Comparison of ENCODE assay signal across 14 cellular contexts in the genomic region with DNA sequence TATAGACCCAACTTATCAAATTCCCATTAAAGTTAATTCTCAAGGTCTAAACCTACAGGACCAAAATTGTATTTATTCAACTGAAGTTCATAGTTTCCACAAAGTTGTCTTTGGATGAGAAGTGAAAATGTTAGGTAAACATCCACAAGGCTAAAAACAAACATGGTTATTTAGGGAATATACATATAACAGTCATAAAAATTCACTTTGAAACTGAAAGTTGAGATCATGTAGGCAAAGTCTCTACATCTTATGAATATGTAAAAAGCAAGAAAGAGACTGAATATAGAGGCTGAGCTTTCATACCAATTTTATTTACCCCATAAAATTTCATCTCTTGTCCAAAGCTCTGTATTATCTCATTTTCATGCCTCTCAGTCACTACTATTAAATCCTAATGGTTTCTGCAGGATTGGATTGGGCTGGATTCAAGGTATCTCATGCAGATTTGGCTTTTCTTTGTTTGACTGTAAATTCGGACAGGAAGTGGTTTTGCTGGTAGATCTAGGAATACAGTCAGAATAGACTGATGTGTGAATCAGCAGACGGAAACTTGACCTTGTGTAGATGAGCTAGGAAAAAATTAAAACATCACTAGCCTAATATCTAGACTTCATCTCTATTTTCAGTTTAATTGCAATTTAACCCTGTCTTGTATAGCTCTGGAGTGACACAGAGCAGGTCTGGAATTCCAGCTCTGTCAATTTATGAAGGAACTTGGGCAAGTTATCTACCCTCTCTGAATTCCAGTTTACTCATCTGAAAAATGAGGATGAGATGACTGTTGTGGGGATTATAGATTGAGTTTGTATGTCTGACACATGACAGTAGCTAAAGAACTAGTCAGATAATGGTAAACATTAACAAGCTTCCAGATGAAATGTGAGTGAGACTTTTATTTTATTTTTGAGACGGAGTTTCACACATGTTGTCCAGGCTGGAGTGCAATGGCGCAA. TPM values are rescaled to one million over a fixed set of nuclear protein-coding genes. Genes with fewer than 3 reads are reported as not detected.
DNase-seq lines count a peak whose midpoint lies in the region; ATAC-seq, FAIRE-seq and TF ChIP-seq lines count a peak whose summit lies in the region.
"Had no signal": no experiment of that assay in that cellular context is flagged by ENCODE, and none has a peak within 500 bp of the region (broad histone marks: within the 10 kb centered on the region; RNA-seq: fewer than 3 reads in every experiment).

No MANE protein-coding gene starts in this region.

- FAIRE-seq in keratinocyte (lab: Jason Lieb, UNC), result peak; percentile 49

- intact Hi-C loops in HCT116 (cut with micrococcal nuclease), result no loop called here
- intact Hi-C loops in IMR-90 (cut with micrococcal nuclease), result no loop called here
- intact Hi-C loops in Calu3 (cut with micrococcal nuclease; ENCODE audit: unreplicated experiment), result no loop called here

- H3K4me1 ChIP-seq in HCT116 (ENCODE audit: control insufficient read depth in 1 of 2, insufficient read depth in 2 of 2, low read length in 2 of 2) (no peaks in the 10 kb centered on the region), IMR-90 (ENCODE audit: control insufficient read depth, insufficient read depth, low read length) (no peaks in the 10 kb centered on the region), keratinocyte (ENCODE audit: control insufficient read depth, extremely low read depth, insufficient read depth, low read length) (peaks cover 7% of the 10 kb centered on the region)
- H3K4me1 ChIP-seq: left ventricle myocardium inferior, upper lobe of right lung had no signal

- TF ChIP-seq CTCF in HCT116 (IDR thresholded peaks at IDR 0.05 in 2 of 3, conservative IDR thresholded peaks at IDR 0.05 in 1 of 3; ENCODE audit: borderline replicate concordance in 1 of 3, insufficient read depth in 1 of 3, low read depth in 2 of 3, low read length in 2 of 3) (no peak), IMR-90 (conservative IDR thresholded peaks at IDR 0.05; ENCODE audit: low read depth, low read length) (no peak), keratinocyte (optimal IDR thresholded peaks at IDR 0.05 in 1 of 3, IDR thresholded peaks at IDR 0.05 in 1 of 3, conservative IDR thresholded peaks at IDR 0.05 in 1 of 3; ENCODE audit: extremely low read depth in 1 of 3, insufficient read depth in 2 of 3, low read length in 3 of 3) (no peak), Calu3 (IDR thresholded peaks at IDR 0.05; ENCODE audit: unreplicated experiment) (no peak)

- CTCF ChIA-PET in HCT116 (lab: Charles Lee) (no interaction called here), IMR-90 (lab: Yijun Ruan, JAX) (interaction anchor here (0.7 kb wide), 1 partner anchor 13 kb away, joined by 3 read pairs; no protein-coding TSS in a partner anchor), Calu3 (lab: Charles Lee) (interaction anchor here (0.5 kb wide), 1 partner anchor 28 kb away, joined by 3 read pairs; no protein-coding TSS in a partner anchor)

- no peak overlapping the region for H3K27ac ChIP-seq in HCT116 (ENCODE audit: low read depth, low read length)
- no peak overlapping the region for H3K27ac ChIP-seq in IMR-90 (ENCODE audit: insufficient read depth, low read length)
- H3K27ac ChIP-seq in keratinocyte (ENCODE audit: control insufficient read depth, insufficient read depth, low read length), result no peak overlapping the region
- H3K27ac ChIP-seq: left ventricle myocardium inferior, upper lobe of right lung had no signal

- no peak overlapping the region for H4K5ac ChIP-seq in IMR-90 (ENCODE audit: low read depth, low read length)

- RAD21 ChIA-PET in HCT116 (lab: Charles Lee; ENCODE audit: low non-redundant PET in 1 of 2, low total read pairs in 2 of 2, uncharacterized antibody in 2 of 2, unreplicated experiment in 2 of 2), result no interaction called here

- no peak overlapping the region for H3K4ac ChIP-seq in IMR-90 (ENCODE audit: low read depth, low read length)

- in situ Hi-C loops in IMR-90 (cut with MboI; ENCODE audit: low sequenced_read_pairs), result no loop called here

- no peaks in the 10 kb centered on the region for H3K36me3 Mint-ChIP-seq in activated T-cell treated with anti-CD3 and anti-CD28 coated beads, Interleukin-2, amount 50 U/mL, for 4 hours (ENCODE audit: insufficient read depth)
- no peaks in the 10 kb centered on the region for H3K36me3 Mint-ChIP-seq in activated naive CD8-positive, alpha-beta T cell treated with anti-CD3 and anti-CD28 coated beads for 36 hours
- no peaks in the 10 kb centered on the region for H3K36me3 Mint-ChIP-seq in Calu3 (ENCODE audit: insufficient read depth, unreplicated experiment)

- H3K9me3 ChIP-seq in HCT116 (ENCODE audit: control insufficient read depth in 1 of 2, insufficient read depth in 1 of 2, low read depth in 1 of 2, low read length in 2 of 2) (no peaks in the 10 kb centered on the region), IMR-90 (ENCODE audit: control insufficient read depth, insufficient read depth, low read length) (no peaks in the 10 kb centered on the region), keratinocyte (ENCODE audit: control insufficient read depth, low read depth, low read length) (no peaks in the 10 kb centered on the region)
- H3K9me3 ChIP-seq: upper lobe of right lung had no signal

- TF ChIP-seq RAD21 in HCT116 (IDR thresholded peaks at IDR 0.05; ENCODE audit: low read depth), result no peak
- TF ChIP-seq RAD21 in IMR-90 (IDR thresholded peaks at IDR 0.05; ENCODE audit: low read length), result no peak

- peaks cover 13% of the 10 kb centered on the region for H3K27me3 Mint-ChIP-seq in activated T-cell treated with anti-CD3 and anti-CD28 coated beads, Interleukin-2, amount 50 U/mL, for 4 hours (ENCODE audit: low read depth)
- peaks cover 28% of the 10 kb centered on the region for H3K27me3 Mint-ChIP-seq in activated naive CD8-positive, alpha-beta T cell treated with anti-CD3 and anti-CD28 coated beads for 36 hours
- H3K27me3 Mint-ChIP-seq in Calu3 (ENCODE audit: unreplicated experiment), result no peaks in the 10 kb centered on the region

- DNase-seq in HCT116 (ENCODE audit: low read depth, low spot score), result no peak
- peak; percentile 41 for DNase-seq in IMR-90
- DNase-seq in keratinocyte (ENCODE audit: low read depth, low spot score), result no peak
- DNase-seq in NCI-H2107 treated with DMSO at 0.1 percent for 48 hours (lab: John Stamatoyannopoulos, UW; ENCODE audit: unreplicated experiment), result no peak
- DNase-seq in activated T-cell treated with anti-CD3 and anti-CD28 coated beads, Interleukin-2, amount 50 U/mL, for 4 hours, result no peak
- DNase-seq in activated naive CD8-positive, alpha-beta T cell treated with anti-CD3 and anti-CD28 coated beads for 36 hours, result no peak
- DNase-seq in Calu3, result no peak
- DNase-seq: caudate nucleus, DMS 273 treated with DMSO at 0.1 percent for 48 hours, foreskin fibroblast, left ventricle myocardium inferior, NCI-H1092 treated with DMSO at 0.1 percent for 48 hours, upper lobe of right lung had no signal

- H4K8ac ChIP-seq in IMR-90 (ENCODE audit: low read depth in 2 of 2, low read length in 2 of 2), result no peak overlapping the region

- no peak overlapping the region for H3K14ac ChIP-seq in IMR-90 (replicated peaks; ENCODE audit: low read depth, low read length)

- H3K36me3 ChIP-seq in HCT116 (ENCODE audit: control insufficient read depth in 1 of 2, insufficient read depth in 2 of 2, low read length in 2 of 2) (no peaks in the 10 kb centered on the region), IMR-90 (ENCODE audit: control insufficient read depth, insufficient read depth, low read length) (no peaks in the 10 kb centered on the region), keratinocyte (ENCODE audit: control insufficient read depth in 2 of 2, extremely low read depth in 1 of 2, insufficient read depth in 2 of 2, low read length in 2 of 2) (no peaks in the 10 kb centered on the region)
- H3K36me3 ChIP-seq: left ventricle myocardium inferior, upper lobe of right lung had no signal

- no peak overlapping the region for H3K56ac ChIP-seq in IMR-90 (ENCODE audit: extremely low read depth, insufficient read depth, low read length)

- no peak overlapping the region for H2BK5ac ChIP-seq in IMR-90 (ENCODE audit: low read depth, low read length, poor library complexity, severe bottlenecking)

- H3K79me1 ChIP-seq in IMR-90 (ENCODE audit: low read depth in 1 of 2, low read length in 2 of 2), result no peaks in the 10 kb centered on the region

- no peak overlapping the region for H2AK9ac ChIP-seq in IMR-90 (replicated peaks; ENCODE audit: low read depth, low read length, poor library complexity)

- ATAC-seq in GM18511 (IDR thresholded peaks at IDR 0.05; ENCODE audit: unreplicated experiment), result peak; percentile 80
- no peak for ATAC-seq in HCT116
- no peak for ATAC-seq in IMR-90 (ENCODE audit: low read depth)
- no peak for ATAC-seq in activated T-cell treated with anti-CD3 and anti-CD28 coated beads, Interleukin-2, amount 50 U/mL, for 4 hours
- ATAC-seq: upper lobe of right lung had no signal

- H3K9me3 Mint-ChIP-seq in activated T-cell treated with anti-CD3 and anti-CD28 coated beads, Interleukin-2, amount 50 U/mL, for 4 hours, result no peaks in the 10 kb centered on the region
- H3K9me3 Mint-ChIP-seq in activated naive CD8-positive, alpha-beta T cell treated with anti-CD3 and anti-CD28 coated beads for 36 hours, result no peaks in the 10 kb centered on the region
- H3K9me3 Mint-ChIP-seq in Calu3 (ENCODE audit: low read depth, unreplicated experiment), result no peaks in the 10 kb centered on the region

- BruUV-seq in HCT116 (replicated peaks; lab: Mats Ljungman, UMichigan), result no TSS peak
- no TSS peak for BruUV-seq in IMR-90 (replicated peaks; lab: Mats Ljungman, UMichigan)
- BruUV-seq in Calu3 (replicated peaks; lab: Mats Ljungman, UMichigan), result no TSS peak

- no peak overlapping the region for H3K23ac ChIP-seq in IMR-90 (ENCODE audit: low read depth, low read length)

- H3K27me3 ChIP-seq in HCT116 (ENCODE audit: insufficient read depth, low read length) (no peaks in the 10 kb centered on the region), IMR-90 (ENCODE audit: control insufficient read depth, insufficient read depth, low read length) (no peaks in the 10 kb centered on the region; the same call in 1 of the 2 replicates), keratinocyte (ENCODE audit: control insufficient read depth, extremely low read depth, insufficient read depth, low read length) (no peaks in the 10 kb centered on the region)
- H3K27me3 ChIP-seq: upper lobe of right lung had no signal

- H3K4me2 ChIP-seq in HCT116 (ENCODE audit: low read length) (no peak overlapping the region), IMR-90 (ENCODE audit: low read depth, low read length) (no peak overlapping the region), keratinocyte (ENCODE audit: control insufficient read depth, extremely low read depth, insufficient read depth, low read depth, low read length) (no peak overlapping the region)

- no peak overlapping the region for H3K18ac ChIP-seq in IMR-90 (ENCODE audit: low read depth, low read length)

- no peaks in the 10 kb centered on the region for H3K9me1 ChIP-seq in IMR-90 (ENCODE audit: insufficient read depth, low read length)
- H3K9me1 ChIP-seq in keratinocyte (ENCODE audit: control insufficient read depth, extremely low read depth, insufficient read depth, low read length), result no peaks in the 10 kb centered on the region

- no peak overlapping the region for H2BK15ac ChIP-seq in IMR-90 (ENCODE audit: low read depth, low read length)

- H3K4me1 Mint-ChIP-seq in activated T-cell treated with anti-CD3 and anti-CD28 coated beads, Interleukin-2, amount 50 U/mL, for 4 hours (ENCODE audit: low read depth), result peaks cover 3% of the 10 kb centered on the region
- peaks cover 5% of the 10 kb centered on the region for H3K4me1 Mint-ChIP-seq in activated naive CD8-positive, alpha-beta T cell treated with anti-CD3 and anti-CD28 coated beads for 36 hours
- H3K4me1 Mint-ChIP-seq in Calu3 (ENCODE audit: low read depth, unreplicated experiment), result no peaks in the 10 kb centered on the region

- no peak overlapping the region for H2BK20ac ChIP-seq in IMR-90 (ENCODE audit: low read depth, low read length)

- H3K4me3 ChIP-seq in HCT116 (replicated peaks in 1 of 2; ENCODE audit: low read depth in 1 of 2, low read length in 2 of 2) (no peak overlapping the region), IMR-90 (ENCODE audit: insufficient read depth, low read depth, low read length) (no peak overlapping the region), keratinocyte (ENCODE audit: control insufficient read depth in 2 of 3, extremely low read depth in 1 of 3, insufficient read depth in 2 of 3, low read depth in 1 of 3, low read length in 3 of 3) (no peak overlapping the region)
- H3K4me3 ChIP-seq: left ventricle myocardium inferior, upper lobe of right lung had no signal

- no peak overlapping the region for H2AK5ac ChIP-seq in IMR-90 (ENCODE audit: low read depth, low read length)

- H2BK120ac ChIP-seq in IMR-90 (ENCODE audit: low read depth, low read length), result no peak overlapping the region

- dilution Hi-C loops in IMR-90 (cut with HindIII; ENCODE audit: low sequenced_read_pairs, unreplicated experiment), result no loop called here
- dilution Hi-C loops in keratinocyte (cut with MboI; ENCODE audit: extremely low pct_ligation_motif_present, low sequenced_read_pairs), result no loop called here

- H3K27ac Mint-ChIP-seq in activated naive CD8-positive, alpha-beta T cell treated with anti-CD3 and anti-CD28 coated beads for 36 hours, result no peak overlapping the region
- no peak overlapping the region for H3K27ac Mint-ChIP-seq in Calu3 (ENCODE audit: unreplicated experiment)

- H4K20me1 ChIP-seq in HCT116 (ENCODE audit: insufficient read depth) (no peaks in the 10 kb centered on the region), IMR-90 (ENCODE audit: insufficient read depth, low read length) (no peaks in the 10 kb centered on the region), keratinocyte (ENCODE audit: control insufficient read depth, extremely low read depth, insufficient read depth, low read length) (no peaks in the 10 kb centered on the region)

- H3K79me2 ChIP-seq in HCT116 (ENCODE audit: insufficient read depth, low read length) (no peaks in the 10 kb centered on the region), keratinocyte (ENCODE audit: control insufficient read depth, insufficient read depth, low read length) (no peaks in the 10 kb centered on the region)

- POLR2A ChIA-PET in HCT116 (lab: Charles Lee) (no interaction called here), IMR-90 (lab: Charles Lee; ENCODE audit: unreplicated experiment) (no interaction called here)

- WGBS in IMR-90 (ENCODE audit: extremely low coverage in 2 of 2, insufficient read length in 1 of 2), 2 experiments, result no CpG with 5 or more reads among the region's 4 CpGs

- no peak overlapping the region for H4K91ac ChIP-seq in IMR-90 (ENCODE audit: insufficient read depth, low read depth, low read length)

- TF ChIP-seq POLR2A in HCT116 (IDR thresholded peaks at IDR 0.05; ENCODE audit: borderline replicate concordance, extremely low read depth, insufficient read depth, insufficient read length) (no peak), IMR-90 (IDR thresholded peaks at IDR 0.05; ENCODE audit: low read depth, low read length) (no peak)

- no peak overlapping the region for H3K9ac ChIP-seq in HCT116 (ENCODE audit: low read length)
- no peak overlapping the region for H3K9ac ChIP-seq in IMR-90 (ENCODE audit: low read depth, low read length)
- H3K9ac ChIP-seq in keratinocyte (ENCODE audit: control insufficient read depth, extremely low read depth, insufficient read depth, low read length), result no peak overlapping the region

- no peaks in the 10 kb centered on the region for H3K9me2 ChIP-seq in HCT116 (ENCODE audit: insufficient read depth)

- peak overlapping the region; percentile 12 for H2AFZ ChIP-seq in HCT116 (ENCODE audit: low read depth, low read length, poor library complexity, severe bottlenecking)
- H2AFZ ChIP-seq in IMR-90 (replicated peaks; ENCODE audit: low read length, poor library complexity), result no peak overlapping the region
- H2AFZ ChIP-seq in keratinocyte (ENCODE audit: control insufficient read depth, low read length), result no peak overlapping the region

- no peak overlapping the region for H3K4me3 Mint-ChIP-seq in activated T-cell treated with anti-CD3 and anti-CD28 coated beads, Interleukin-2, amount 50 U/mL, for 4 hours
- H3K4me3 Mint-ChIP-seq in activated naive CD8-positive, alpha-beta T cell treated with anti-CD3 and anti-CD28 coated beads for 36 hours, result no peak overlapping the region
- no peak overlapping the region for H3K4me3 Mint-ChIP-seq in Calu3 (ENCODE audit: low read depth, unreplicated experiment)

RNA-seq across cellular contexts. Expression of gene SKAP2, which starts 27.3 kb away (rescaled TPM):
- total RNA-seq in HCT116 (2021; ENCODE audit: unreplicated experiment) (30.7 TPM), IMR-90 (2012; rRNA removed) (5.7 and 11.1 TPM in 2 replicates), Calu3 (2022) (68.1 and 83.1 TPM in 2 replicates)
- polyA plus RNA-seq in HCT116 (2012), result 8.4 and 10.6 TPM in 2 replicates
- polyA plus RNA-seq in IMR-90 (2012; rRNA removed) (5.4 and 7.4 TPM in 2 replicates), keratinocyte (8.6 to 15.0 TPM (median 11.1 TPM) in 3 replicates)
- polyA plus RNA-seq in IMR-90 (2012; cell fraction: cytosol; rRNA removed), result 1.7 and 2.4 TPM in 2 replicates
- 1.1 and 4.2 TPM in 2 replicates for polyA plus RNA-seq in IMR-90 (2012; cell fraction: nucleus; rRNA removed; ENCODE audit: low replicate concordance)
- polyA plus RNA-seq in keratinocyte (2011; ENCODE audit: low read depth), result 27.4 TPM
- 8.6 and 15.8 TPM in 2 replicates for polyA plus RNA-seq in keratinocyte (2011; cell fraction: cytosol; rRNA removed)
- polyA plus RNA-seq in keratinocyte (2011; cell fraction: nucleus; rRNA removed), result 14.6 and 17.7 TPM in 2 replicates
- polyA plus RNA-seq in keratinocyte (2012; ENCODE audit: low replicate concordance), result 11.2 and 18.8 TPM in 2 replicates
- polyA minus RNA-seq in keratinocyte, result 4.3 to 12.1 TPM (median 4.6 TPM) in 3 replicates
- polyA minus RNA-seq in keratinocyte (2011; cell fraction: cytosol; rRNA and poly(A)+ RNA removed), result 26.3 TPM
- polyA minus RNA-seq in keratinocyte (2011; cell fraction: nucleus; rRNA and poly(A)+ RNA removed), result 15.7 and 32.7 TPM in 2 replicates
- total RNA-seq in activated T-cell treated with anti-CD3 and anti-CD28 coated beads, Interleukin-2, amount 50 U/mL, for 4 hours, result 1 to 10 TPM; 2.3 to 5.4 (median 4.1) TPM
- total RNA-seq in activated naive CD8-positive, alpha-beta T cell treated with anti-CD3 and anti-CD28 coated beads for 36 hours, result 10 to 100 TPM in 1 of 2 experiments, 1 to 10 TPM in 1; 9.1 to 10.2 TPM
